11 cellular contexts compared by ENCODE assay signal in genomic region chr15:55402707-55403106, GRCh38. TPM values are rescaled to one million over a fixed set of nuclear protein-coding genes. Genes with fewer than 3 reads are reported as not detected.
DNase-seq lines count a peak whose midpoint lies in the region; ATAC-seq and TF ChIP-seq lines count a peak whose summit lies in the region.
"Had no signal": no experiment of that assay in that cellular context is flagged by ENCODE, and none has a peak within 500 bp of the region (broad histone marks: within the 10 kb centered on the region; RNA-seq: fewer than 3 reads in every experiment).

No MANE protein-coding gene starts in this region.

- no peaks in the 10 kb centered on the region for H3K27me3 Mint-ChIP-seq in activated naive CD4-positive, alpha-beta T cell treated with anti-CD3 and anti-CD28 coated beads, Interleukin-2, amount 10 ng/mL, durations not matched to agents 7 days and 5 days
- no peaks in the 10 kb centered on the region for H3K27me3 Mint-ChIP-seq in chondrocyte (ENCODE audit: low read depth)
- H3K27me3 Mint-ChIP-seq: CD4-positive, CD25-positive, alpha-beta regulatory T cell had no signal

- CTCF ChIA-PET in activated naive CD4-positive, alpha-beta T cell treated with anti-CD3 and anti-CD28 coated beads, Interleukin-2, amount 10 ng/mL, durations not matched to agents 7 days and 5 days (lab: Charles Lee): interaction anchor here (1.4 kb wide), 1 partner anchor 38 kb away, joined by 4 read pairs; no protein-coding TSS in a partner anchor

- peaks cover 26% of the 10 kb centered on the region for H3K4me1 Mint-ChIP-seq in activated naive CD4-positive, alpha-beta T cell treated with anti-CD3 and anti-CD28 coated beads, Interleukin-2, amount 10 ng/mL, durations not matched to agents 7 days and 5 days
- peaks cover 66% of the 10 kb centered on the region for H3K4me1 Mint-ChIP-seq in chondrocyte (ENCODE audit: low read depth)

- no peak for TF ChIP-seq EP300 in upper lobe of left lung (IDR thresholded peaks at IDR 0.05)

- no peaks in the 10 kb centered on the region for H3K27me3 ChIP-seq in upper lobe of left lung

- no peak for TF ChIP-seq POLR2A in upper lobe of left lung (IDR thresholded peaks at IDR 0.05)

- no peak overlapping the region for H3K4me3 ChIP-seq in upper lobe of left lung

- no peak overlapping the region for H3K4me3 Mint-ChIP-seq in activated naive CD4-positive, alpha-beta T cell treated with anti-CD3 and anti-CD28 coated beads, Interleukin-2, amount 10 ng/mL, durations not matched to agents 7 days and 5 days
- H3K4me3 Mint-ChIP-seq in chondrocyte (ENCODE audit: unreplicated experiment): peak overlapping the region; percentile 49

- ATAC-seq in activated naive CD4-positive, alpha-beta T cell treated with anti-CD3 and anti-CD28 coated beads, Interleukin-2, amount 50 U/mL, for 72 hours: peak; percentile 56 to 62
- ATAC-seq in HG03342 (IDR thresholded peaks at IDR 0.05; ENCODE audit: unreplicated experiment) (peak; percentile 52), upper lobe of left lung (ENCODE audit: low FRiP score in 2 of 2) (no peak)

- no peaks in the 10 kb centered on the region for H3K36me3 ChIP-seq in upper lobe of left lung

- H3K9me3 ChIP-seq in upper lobe of left lung: no peaks in the 10 kb centered on the region

- H3K4me1 ChIP-seq in upper lobe of left lung: peaks cover 32 to 54% (median 46%) of the 10 kb centered on the region in 4 donors

- H3K36me3 Mint-ChIP-seq in activated naive CD4-positive, alpha-beta T cell treated with anti-CD3 and anti-CD28 coated beads, Interleukin-2, amount 50 U/mL, for 72 hours: peaks cover 11 to 17% of the 10 kb centered on the region in 2 donors
- H3K36me3 Mint-ChIP-seq in activated naive CD4-positive, alpha-beta T cell treated with anti-CD3 and anti-CD28 coated beads, Interleukin-2, amount 10 ng/mL, durations not matched to agents 7 days and 5 days: peaks cover 4% of the 10 kb centered on the region
- peaks cover 3% of the 10 kb centered on the region for H3K36me3 Mint-ChIP-seq in chondrocyte (ENCODE audit: low read depth)

- peak overlapping the region in 3 of 4 donors; percentile 46 to 80 (median 70) for H3K27ac ChIP-seq in upper lobe of left lung

- peak overlapping the region; percentile 2 to 88 for H3K27ac Mint-ChIP-seq in activated naive CD4-positive, alpha-beta T cell treated with anti-CD3 and anti-CD28 coated beads, Interleukin-2, amount 50 U/mL, for 72 hours
- no peak overlapping the region for H3K27ac Mint-ChIP-seq in activated naive CD4-positive, alpha-beta T cell treated with anti-CD3 and anti-CD28 coated beads, Interleukin-2, amount 10 ng/mL, durations not matched to agents 7 days and 5 days
- H3K27ac Mint-ChIP-seq in chondrocyte (ENCODE audit: unreplicated experiment): peak overlapping the region; percentile 93

- no peak for TF ChIP-seq CTCF in chondrocyte (IDR thresholded peaks at IDR 0.05)
- TF ChIP-seq CTCF in upper lobe of left lung (IDR thresholded peaks at IDR 0.05): no peak

- DNase-seq in activated naive CD4-positive, alpha-beta T cell treated with anti-CD3 and anti-CD28 coated beads, Interleukin-2, amount 50 U/mL, for 72 hours (ENCODE audit: low spot score in 2 of 2): no peak
- no peak for DNase-seq in activated naive CD4-positive, alpha-beta T cell treated with anti-CD3 and anti-CD28 coated beads, Interleukin-2, amount 10 ng/mL, durations not matched to agents 7 days and 5 days
- no peak for DNase-seq in chondrocyte (ENCODE audit: low spot score)
- DNase-seq in upper lobe of left lung: no peak
- no peak for DNase-seq in T-helper 9 cell
- DNase-seq in central memory CD4-positive, alpha-beta T cell: no peak
- DNase-seq in NAMALWA (ENCODE audit: low spot score): no peak
- DNase-seq: caudate nucleus; CD4-positive, CD25-positive, alpha-beta regulatory T cell; kidney glomerular epithelial cell had no signal

- peaks cover 0 to 3% of the 10 kb centered on the region in 2 donors for H3K9me3 Mint-ChIP-seq in activated naive CD4-positive, alpha-beta T cell treated with anti-CD3 and anti-CD28 coated beads, Interleukin-2, amount 50 U/mL, for 72 hours
- H3K9me3 Mint-ChIP-seq in activated naive CD4-positive, alpha-beta T cell treated with anti-CD3 and anti-CD28 coated beads, Interleukin-2, amount 10 ng/mL, durations not matched to agents 7 days and 5 days: no peaks in the 10 kb centered on the region
- peaks cover 3% of the 10 kb centered on the region for H3K9me3 Mint-ChIP-seq in chondrocyte (ENCODE audit: low read depth)

RNA-seq across cellular contexts. Expression of gene CCPG1, which starts 5.5 kb away (rescaled TPM):
- total RNA-seq in activated naive CD4-positive, alpha-beta T cell treated with anti-CD3 and anti-CD28 coated beads, Interleukin-2, amount 50 U/mL, for 72 hours: 10 to 100 TPM in 1 of 2 donors, 1 to 10 TPM in 1; 9.0 to 15.8 TPM
- 218 to 305 TPM (median 220 TPM) in 3 replicates for total RNA-seq in chondrocyte
- 10 to 100 TPM; 33.0 to 88.9 (median 58.9) TPM for total RNA-seq in upper lobe of left lung

RNA-seq across cellular contexts. Expression of gene PIERCE2, which starts 5.6 kb away (rescaled TPM):
- not detected for total RNA-seq in activated naive CD4-positive, alpha-beta T cell treated with anti-CD3 and anti-CD28 coated beads, Interleukin-2, amount 50 U/mL, for 72 hours
- total RNA-seq in chondrocyte (2.7 to 3.8 TPM (median 3.1 TPM) in 3 replicates), upper lobe of left lung (1 to 10 TPM in 4 of 6 donors, not detected in 2; 1.3 to 9.1 (median 2.5) TPM)
- total RNA-seq: CD4-positive, CD25-positive, alpha-beta regulatory T cell had no signal

Comparison
In these comparisons a context has a peak if more than half of its experiments do, and no peak if none do; other contexts are left out.
1. ATAC-seq: peak in activated naive CD4-positive, alpha-beta T cell treated with anti-CD3 and anti-CD28 coated beads, Interleukin-2, amount 50 U/mL, for 72 hours (2 of 2) and HG03342 (single experiment); none in upper lobe of left lung (0 of 2).